Comparison of ENCODE assay signal across 2 cellular contexts in the genomic region with DNA sequence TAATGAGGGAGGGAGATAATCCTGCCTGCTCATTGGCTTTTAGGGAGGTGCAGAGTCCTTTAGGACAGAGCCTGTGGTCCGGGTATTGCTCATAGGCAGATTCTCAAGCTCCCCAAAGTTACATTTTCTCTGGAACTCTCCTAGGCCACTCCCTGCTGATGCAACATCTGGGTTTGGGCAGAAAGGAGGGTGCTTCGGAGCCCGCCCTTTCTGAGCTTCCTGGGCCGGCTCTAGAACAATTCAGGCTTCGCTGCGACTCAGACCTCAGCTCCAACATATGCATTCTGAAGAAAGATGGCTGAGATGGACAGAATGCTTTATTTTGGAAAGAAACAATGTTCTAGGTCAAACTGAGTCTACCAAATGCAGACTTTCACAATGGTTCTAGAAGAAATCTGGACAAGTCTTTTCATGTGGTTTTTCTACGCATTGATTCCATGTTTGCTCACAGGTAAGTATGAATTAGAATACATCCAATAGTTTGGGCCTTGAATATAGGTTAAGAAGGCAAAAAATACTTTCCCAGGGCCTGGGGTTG.
TF ChIP-seq lines count a peak whose summit lies in the region.

TSS of gene IL20RB (plus strand) at position 233 of the 538 bp plus-strand sequence. CDS start at position 364, 131 bp downstream.

TF ChIP-seq in IMR-90, 13 proteins besides CTCF, POLR2A, EP300 and RAD21:
- TF ChIP-seq MXI1 (IDR thresholded peaks at IDR 0.05; ENCODE audit: borderline replicate concordance, low read depth, low read length), result no peak
- no peak for TF ChIP-seq NFE2L2 (IDR thresholded peaks at IDR 0.05; ENCODE audit: low read depth, low read length)
- peak; percentile 41; the same call in 1 of the 2 replicates for TF ChIP-seq CEBPB (IDR thresholded peaks at IDR 0.05; ENCODE audit: low read depth, low read length)

TF ChIP-seq in H1, 55 proteins besides CTCF, POLR2A, EP300 and RAD21:
- TF ChIP-seq CEBPB (IDR thresholded peaks at IDR 0.05; ENCODE audit: low read depth, low read length) (peak; percentile 81), CBX5 (IDR thresholded peaks at IDR 0.05; ENCODE audit: low read depth, low read length) (no peak), ATF3 (IDR thresholded peaks at IDR 0.05; ENCODE audit: insufficient read depth, low read depth, low read length) (0 out of 2 replicates have a peak, but pooled peaks have one; percentile 40), ASH2L (IDR thresholded peaks at IDR 0.05; ENCODE audit: low read length) (no peak)
- TF ChIP-seq, protein P1, sequence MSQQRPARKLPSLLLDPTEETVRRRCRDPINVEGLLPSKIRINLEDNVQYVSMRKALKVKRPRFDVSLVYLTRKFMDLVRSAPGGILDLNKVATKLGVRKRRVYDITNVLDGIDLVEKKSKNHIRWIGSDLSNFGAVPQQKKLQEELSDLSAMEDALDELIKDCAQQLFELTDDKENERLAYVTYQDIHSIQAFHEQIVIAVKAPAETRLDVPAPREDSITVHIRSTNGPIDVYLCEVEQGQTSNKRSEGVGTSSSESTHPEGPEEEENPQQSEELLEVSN (IDR thresholded peaks at IDR 0.05), result peak; percentile 49; the same call in 1 of the 2 replicates
